ENCODE assay signal across 8 cellular contexts in genomic region chr12:76764856-76765255, GRCh38. TPM values are rescaled to one million over a fixed set of nuclear protein-coding genes. Genes with fewer than 3 reads are reported as not detected.
DNase-seq lines count a peak whose midpoint lies in the region; ATAC-seq and TF ChIP-seq lines count a peak whose summit lies in the region.

No MANE protein-coding gene starts in this region.

- peak overlapping the region; percentile 99 for H2AFZ ChIP-seq in parathyroid adenoma

- H3K4me1 Mint-ChIP-seq in activated CD8-positive, alpha-beta memory T cell treated with anti-CD3 and anti-CD28 coated beads, Interleukin-2, amount 10 ng/mL, durations not matched to agents 7 days and 5 days = peaks cover 28% of the 10 kb centered on the region

- H3K36me3 ChIP-seq in esophagus muscularis mucosa (no peaks in the 10 kb centered on the region), parathyroid adenoma (ENCODE audit: control insufficient read depth, insufficient read depth, low read length) (no peaks in the 10 kb centered on the region)

- TF ChIP-seq CTCF in esophagus muscularis mucosa (IDR thresholded peaks at IDR 0.05) (no peak), parathyroid adenoma (IDR thresholded peaks at IDR 0.05) (no peak)

- no peaks in the 10 kb centered on the region for H3K27me3 ChIP-seq in esophagus muscularis mucosa
- H3K27me3 ChIP-seq in parathyroid adenoma (ENCODE audit: control insufficient read depth, insufficient read depth, low read length) = no peaks in the 10 kb centered on the region

- no peaks in the 10 kb centered on the region for H3K36me3 Mint-ChIP-seq in activated CD8-positive, alpha-beta memory T cell treated with anti-CD3 and anti-CD28 coated beads, Interleukin-2, amount 10 ng/mL, durations not matched to agents 7 days and 5 days

- no peak for ATAC-seq in activated CD8-positive, alpha-beta memory T cell treated with anti-CD3 and anti-CD28 coated beads, Interleukin-2, amount 10 ng/mL, durations not matched to agents 7 days and 5 days
- ATAC-seq in GM18858 (IDR thresholded peaks at IDR 0.05; ENCODE audit: unreplicated experiment) = no peak
- no peak for ATAC-seq in GM18909 (IDR thresholded peaks at IDR 0.05; ENCODE audit: poor library complexity, unreplicated experiment)

- peaks cover 41% of the 10 kb centered on the region for H3K79me2 ChIP-seq in parathyroid adenoma

- TF ChIP-seq POLR2A in esophagus muscularis mucosa (IDR thresholded peaks at IDR 0.05; ENCODE audit: low read depth) = no peak

- peak overlapping the region; percentile 93 for H3K4me3 Mint-ChIP-seq in activated CD8-positive, alpha-beta memory T cell treated with anti-CD3 and anti-CD28 coated beads, Interleukin-2, amount 10 ng/mL, durations not matched to agents 7 days and 5 days

- CTCF ChIA-PET in activated CD8-positive, alpha-beta memory T cell treated with anti-CD3 and anti-CD28 coated beads, Interleukin-2, amount 10 ng/mL, durations not matched to agents 7 days and 5 days (lab: Charles Lee) = no interaction called here

- DNase-seq in activated CD8-positive, alpha-beta memory T cell treated with anti-CD3 and anti-CD28 coated beads, Interleukin-2, amount 10 ng/mL, durations not matched to agents 7 days and 5 days = no peak
- no peak for DNase-seq in activated CD8-positive, alpha-beta memory T cell treated with anti-CD3 and anti-CD28 coated beads for 24 hours
- DNase-seq in SW480 (ENCODE audit: low spot score) (peak; percentile 4), esophagus muscularis mucosa (ENCODE audit: extremely low spot score) (no peak)
- DNase-seq in activated CD4-positive, CD25-positive, alpha-beta regulatory T cell treated with anti-CD3 and anti-CD28 coated beads, Interleukin-2, amount 50 U/mL, for 72 hours = no peak

- no peak overlapping the region for H3K9ac ChIP-seq in parathyroid adenoma

- H3K9me3 ChIP-seq in esophagus muscularis mucosa (no peaks in the 10 kb centered on the region), parathyroid adenoma (ENCODE audit: control insufficient read depth, low read length) (no peaks in the 10 kb centered on the region)

- H3K4me1 ChIP-seq in esophagus muscularis mucosa (peaks cover 40 to 56% (median 49%) of the 10 kb centered on the region in 4 donors), parathyroid adenoma (peaks cover 13% of the 10 kb centered on the region)

- WGBS in esophagus muscularis mucosa = 9% methylated on average over 9 of the region's 9 CpGs

- intact Hi-C loops in esophagus muscularis mucosa (cut with DNase I) = loop anchor here (5.0 kb wide), 1 partner anchor 112 kb away; the partner anchor contains the start of gene CSRP2

- TF ChIP-seq EP300 in esophagus muscularis mucosa (IDR thresholded peaks at IDR 0.05) = no peak

- H3K4me2 ChIP-seq in parathyroid adenoma (ENCODE audit: low read length) = peak overlapping the region; percentile 75

- H3K4me3 ChIP-seq in esophagus muscularis mucosa (peak overlapping the region; percentile 72 to 76 (median 74)), parathyroid adenoma (ENCODE audit: low read depth, low read length) (peak overlapping the region; percentile 94)

- H3K27ac ChIP-seq in esophagus muscularis mucosa (replicated peaks in 1 of 4) (peak overlapping the region; percentile 90 to 98 (median 95)), parathyroid adenoma (peak overlapping the region; percentile 98)

- peak overlapping the region; percentile 94 for H3K27ac Mint-ChIP-seq in activated CD8-positive, alpha-beta memory T cell treated with anti-CD3 and anti-CD28 coated beads, Interleukin-2, amount 10 ng/mL, durations not matched to agents 7 days and 5 days

- no peaks in the 10 kb centered on the region for H3K9me3 Mint-ChIP-seq in activated CD8-positive, alpha-beta memory T cell treated with anti-CD3 and anti-CD28 coated beads, Interleukin-2, amount 10 ng/mL, durations not matched to agents 7 days and 5 days (ENCODE audit: low read depth)

- no peaks in the 10 kb centered on the region for H3K27me3 Mint-ChIP-seq in activated CD8-positive, alpha-beta memory T cell treated with anti-CD3 and anti-CD28 coated beads, Interleukin-2, amount 10 ng/mL, durations not matched to agents 7 days and 5 days

RNA-seq across cellular contexts. Expression of gene ZDHHC17, which starts 0.9 kb away (rescaled TPM):
- total RNA-seq in activated CD8-positive, alpha-beta memory T cell treated with anti-CD3 and anti-CD28 coated beads, Interleukin-2, amount 10 ng/mL, durations not matched to agents 7 days and 5 days = 10 to 100 TPM; 19.9 to 25.9 TPM
- total RNA-seq in esophagus muscularis mucosa = 10 to 100 TPM; 26.2 to 41.9 (median 38.0) TPM
